Comparison of ENCODE assay signal across 16 cellular contexts in the genomic region with DNA sequence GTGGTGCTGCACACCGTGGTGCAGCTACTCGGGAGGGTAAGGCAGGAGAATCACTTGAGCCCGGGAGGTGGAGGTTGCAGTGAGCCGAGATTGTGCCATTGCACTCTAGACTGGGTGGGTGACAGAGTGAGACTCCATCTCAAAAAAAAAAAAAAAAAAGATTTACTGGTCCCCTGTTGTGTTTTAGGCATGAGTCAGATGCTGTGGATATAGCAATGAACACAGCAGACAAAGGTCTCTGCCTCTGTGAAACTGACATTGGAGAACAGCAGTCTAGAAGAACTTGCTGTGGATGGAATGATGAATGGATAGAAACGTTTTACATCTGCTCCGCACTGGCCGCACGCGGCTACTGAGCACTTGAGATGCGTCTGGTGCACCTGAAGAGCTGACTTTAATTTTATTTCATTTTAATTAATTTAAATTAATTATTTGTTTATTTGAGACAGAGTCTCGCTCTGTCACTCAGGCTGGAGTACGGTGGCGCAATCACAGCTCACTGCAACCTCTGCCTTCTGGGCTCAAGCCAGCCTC. TPM values are rescaled to one million over a fixed set of nuclear protein-coding genes. Genes with fewer than 3 reads are reported as not detected.
A peak's percentile ranks its signal among the peaks of the same experiment; 100 is the strongest.
DNase-seq lines count a peak whose midpoint lies in the region; ATAC-seq and TF ChIP-seq lines count a peak whose summit lies in the region.
"Had no signal": no experiment of that assay in that cellular context is flagged by ENCODE, and none has a peak within 500 bp of the region (broad histone marks: within the 10 kb centered on the region; RNA-seq: fewer than 3 reads in every experiment).

No MANE protein-coding gene starts in this region.

- H3K4me3 ChIP-seq in subcutaneous abdominal adipose tissue (ENCODE audit: low read depth in 1 of 5, low read length in 5 of 5) (no peak overlapping the region), H7 (ENCODE audit: insufficient read depth, low read depth, low read length) (no peak overlapping the region)
- H3K4me3 ChIP-seq: psoas muscle had no signal

- TF ChIP-seq CTCF in WTC11 (IDR thresholded peaks at IDR 0.05), result no peak

- no peaks in the 10 kb centered on the region for H3K9me3 Mint-ChIP-seq in WTC11
- H3K9me3 Mint-ChIP-seq in activated CD4-positive, alpha-beta T cell treated with anti-CD3 and anti-CD28 coated beads, Interleukin-2, amount 10 ng/mL, durations not matched to agents 7 days and 5 days, result no peaks in the 10 kb centered on the region
- H3K9me3 Mint-ChIP-seq: activated T-cell treated with anti-CD3 and anti-CD28 coated beads, Interleukin-2, amount 50 U/mL, for 72 hours had no signal

- no peaks in the 10 kb centered on the region; the same call in 1 of the 2 replicates for H3K27me3 Mint-ChIP-seq in WTC11 (ENCODE audit: low read depth)
- no peaks in the 10 kb centered on the region for H3K27me3 Mint-ChIP-seq in activated CD4-positive, alpha-beta T cell treated with anti-CD3 and anti-CD28 coated beads, Interleukin-2, amount 10 ng/mL, durations not matched to agents 7 days and 5 days

- POLR2A ChIA-PET in WTC11 (lab: Charles Lee), result interaction anchor here (1.3 kb wide), 1 partner anchor 25 kb away, joined by 4 read pairs; no protein-coding TSS in a partner anchor
- POLR2A ChIA-PET in activated CD4-positive, alpha-beta T cell treated with anti-CD3 and anti-CD28 coated beads, Interleukin-2, amount 10 ng/mL, durations not matched to agents 7 days and 5 days (lab: Charles Lee), result interaction anchor here (0.7 kb wide), 1 partner anchor 21 kb away, joined by 4 read pairs; no protein-coding TSS in a partner anchor

- H3K36me3 Mint-ChIP-seq in WTC11, result no peaks in the 10 kb centered on the region
- H3K36me3 Mint-ChIP-seq in activated CD4-positive, alpha-beta T cell treated with anti-CD3 and anti-CD28 coated beads, Interleukin-2, amount 10 ng/mL, durations not matched to agents 7 days and 5 days (ENCODE audit: low read depth), result no peaks in the 10 kb centered on the region

- peak overlapping the region; percentile 95 for H3K27ac ChIP-seq in subcutaneous abdominal adipose tissue (ENCODE audit: low read depth, low read length)

- H3K4me1 Mint-ChIP-seq in WTC11, result peaks cover 13% of the 10 kb centered on the region
- no peaks in the 10 kb centered on the region for H3K4me1 Mint-ChIP-seq in activated CD4-positive, alpha-beta T cell treated with anti-CD3 and anti-CD28 coated beads, Interleukin-2, amount 10 ng/mL, durations not matched to agents 7 days and 5 days

- H3K4me3 Mint-ChIP-seq in WTC11, result no peak overlapping the region
- H3K4me3 Mint-ChIP-seq in activated CD4-positive, alpha-beta T cell treated with anti-CD3 and anti-CD28 coated beads, Interleukin-2, amount 10 ng/mL, durations not matched to agents 7 days and 5 days, result no peak overlapping the region
- H3K4me3 Mint-ChIP-seq: activated T-cell treated with anti-CD3 and anti-CD28 coated beads, Interleukin-2, amount 50 U/mL, for 72 hours had no signal

- H3K9ac ChIP-seq in subcutaneous abdominal adipose tissue (ENCODE audit: low read length in 5 of 5), result no peak overlapping the region

- no peak overlapping the region; the same call in 1 of the 2 replicates for H3K27ac Mint-ChIP-seq in WTC11
- no peak overlapping the region for H3K27ac Mint-ChIP-seq in activated CD4-positive, alpha-beta T cell treated with anti-CD3 and anti-CD28 coated beads, Interleukin-2, amount 10 ng/mL, durations not matched to agents 7 days and 5 days
- H3K27ac Mint-ChIP-seq: activated T-cell treated with anti-CD3 and anti-CD28 coated beads, Interleukin-2, amount 50 U/mL, for 72 hours had no signal

- no peaks in the 10 kb centered on the region for H3K9me3 ChIP-seq in subcutaneous abdominal adipose tissue (ENCODE audit: control insufficient read depth in 5 of 5, low read length in 5 of 5)
- H3K9me3 ChIP-seq: psoas muscle had no signal

- H3K4me1 ChIP-seq in subcutaneous abdominal adipose tissue (ENCODE audit: control insufficient read depth in 5 of 5, insufficient read depth in 5 of 5, low read length in 5 of 5), result peaks cover 12 to 66% (median 49%) of the 10 kb centered on the region in 5 donors

- no peaks in the 10 kb centered on the region for H3K36me3 ChIP-seq in subcutaneous abdominal adipose tissue (ENCODE audit: control insufficient read depth in 5 of 5, insufficient read depth in 5 of 5, low read length in 5 of 5)
- no peaks in the 10 kb centered on the region for H3K36me3 ChIP-seq in H7 (replicated peaks; ENCODE audit: control insufficient read depth, insufficient read depth, low read length)

- ATAC-seq in WTC11 (no peak), esophagus mucosa (no peak)
- ATAC-seq: activated T-cell treated with anti-CD3 and anti-CD28 coated beads, Interleukin-2, amount 50 U/mL, for 72 hours had no signal

- H3K27me3 ChIP-seq in subcutaneous abdominal adipose tissue (ENCODE audit: control insufficient read depth in 5 of 5, insufficient read depth in 4 of 5, low read length in 5 of 5), result no peaks in the 10 kb centered on the region
- H3K27me3 ChIP-seq in H7 (ENCODE audit: control insufficient read depth, insufficient read depth, low read length), result no peaks in the 10 kb centered on the region; the same call in 1 of the 2 replicates

- DNase-seq in ELR (ENCODE audit: low read depth), result peak; percentile 68
- DNase-seq in WTC11 (ENCODE audit: low spot score), result no peak
- DNase-seq in hepatic stellate cell (ENCODE audit: low spot score), result peak; percentile 50
- DNase-seq in activated CD4-positive, alpha-beta T cell treated with anti-CD3 and anti-CD28 coated beads, Interleukin-2, amount 10 ng/mL, durations not matched to agents 7 days and 5 days, result no peak
- no peak for DNase-seq in H7
- DNase-seq in activated naive CD4-positive, alpha-beta T cell treated with Interleukin-2 at 50 U/mL for 16 hours, result no peak
- DNase-seq: activated CD4-positive, alpha-beta T cell treated with anti-CD3 and anti-CD28 coated beads for 1 hour; activated T-cell treated with anti-CD3 and anti-CD28 coated beads, Interleukin-2, amount 50 U/mL, for 72 hours; Karpas-422; NCI-H2029; NCI-H82; stimulated activated CD4-positive, alpha-beta T cell treated with anti-CD3 and anti-CD28 coated beads, Interleukin-4, amount 100 ng/mL, for 24 hours; stimulated activated naive CD4-positive, alpha-beta T cell had no signal

- CTCF ChIA-PET in WTC11 (lab: Charles Lee), result interaction anchor here (1.2 to 2.3 kb wide), 6 partner anchors 12 to 365 kb away, joined by 3 to 21 read pairs (median 8); a partner anchor contains a TSS
- CTCF ChIA-PET in activated CD4-positive, alpha-beta T cell treated with anti-CD3 and anti-CD28 coated beads, Interleukin-2, amount 10 ng/mL, durations not matched to agents 7 days and 5 days (lab: Charles Lee), result interaction anchor here (0.5 to 2.0 kb wide), 4 partner anchors 15 to 457 kb away, joined by 3 to 7 read pairs (median 4); no protein-coding TSS in a partner anchor

TF ChIP-seq in WTC11, 78 proteins besides CTCF, POLR2A, EP300 and RAD21:
- no peak for TF ChIP-seq CREM (CRISPR knock-in tag; IDR thresholded peaks at IDR 0.05)
- TF ChIP-seq, protein P1, sequence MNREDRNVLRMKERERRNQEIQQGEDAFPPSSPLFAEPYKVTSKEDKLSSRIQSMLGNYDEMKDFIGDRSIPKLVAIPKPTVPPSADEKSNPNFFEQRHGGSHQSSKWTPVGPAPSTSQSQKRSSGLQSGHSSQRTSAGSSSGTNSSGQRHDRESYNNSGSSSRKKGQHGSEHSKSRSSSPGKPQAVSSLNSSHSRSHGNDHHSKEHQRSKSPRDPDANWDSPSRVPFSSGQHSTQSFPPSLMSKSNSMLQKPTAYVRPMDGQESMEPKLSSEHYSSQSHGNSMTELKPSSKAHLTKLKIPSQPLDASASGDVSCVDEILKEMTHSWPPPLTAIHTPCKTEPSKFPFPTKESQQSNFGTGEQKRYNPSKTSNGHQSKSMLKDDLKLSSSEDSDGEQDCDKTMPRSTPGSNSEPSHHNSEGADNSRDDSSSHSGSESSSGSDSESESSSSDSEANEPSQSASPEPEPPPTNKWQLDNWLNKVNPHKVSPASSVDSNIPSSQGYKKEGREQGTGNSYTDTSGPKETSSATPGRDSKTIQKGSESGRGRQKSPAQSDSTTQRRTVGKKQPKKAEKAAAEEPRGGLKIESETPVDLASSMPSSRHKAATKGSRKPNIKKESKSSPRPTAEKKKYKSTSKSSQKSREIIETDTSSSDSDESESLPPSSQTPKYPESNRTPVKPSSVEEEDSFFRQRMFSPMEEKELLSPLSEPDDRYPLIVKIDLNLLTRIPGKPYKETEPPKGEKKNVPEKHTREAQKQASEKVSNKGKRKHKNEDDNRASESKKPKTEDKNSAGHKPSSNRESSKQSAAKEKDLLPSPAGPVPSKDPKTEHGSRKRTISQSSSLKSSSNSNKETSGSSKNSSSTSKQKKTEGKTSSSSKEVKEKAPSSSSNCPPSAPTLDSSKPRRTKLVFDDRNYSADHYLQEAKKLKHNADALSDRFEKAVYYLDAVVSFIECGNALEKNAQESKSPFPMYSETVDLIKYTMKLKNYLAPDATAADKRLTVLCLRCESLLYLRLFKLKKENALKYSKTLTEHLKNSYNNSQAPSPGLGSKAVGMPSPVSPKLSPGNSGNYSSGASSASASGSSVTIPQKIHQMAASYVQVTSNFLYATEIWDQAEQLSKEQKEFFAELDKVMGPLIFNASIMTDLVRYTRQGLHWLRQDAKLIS (CRISPR knock-in tag; IDR thresholded peaks at IDR 0.05; ENCODE audit: borderline replicate concordance), result no peak
- no peak for TF ChIP-seq ZBTB21 (CRISPR knock-in tag; IDR thresholded peaks at IDR 0.05; ENCODE audit: borderline replicate concordance)
- TF ChIP-seq HMGA2 (CRISPR knock-in tag; IDR thresholded peaks at IDR 0.05), result 0 out of 2 replicates have a peak, but pooled peaks have one; percentile 22
- no peak for TF ChIP-seq FOXP1 (CRISPR knock-in tag; IDR thresholded peaks at IDR 0.05; ENCODE audit: borderline replicate concordance)

RNA-seq across cellular contexts. Expression of a gene that starts 24.5 kb away (rescaled TPM):
- 31.4 to 44.4 TPM (median 31.7 TPM) in 3 replicates for total RNA-seq in WTC11 (2021)
- 146 TPM for total RNA-seq in esophagus mucosa
- total RNA-seq in activated CD4-positive, alpha-beta T cell treated with anti-CD3 and anti-CD28 coated beads, Interleukin-2, amount 10 ng/mL, durations not matched to agents 7 days and 5 days, result not detected
- total RNA-seq in H7 (2014; rRNA removed; shearing (Covaris generic)), result 43.3 and 63.5 TPM in 2 replicates

RNA-seq across cellular contexts. Expression of a gene that starts 32.1 kb away (rescaled TPM):
- 51.1 to 53.1 TPM (median 52.9 TPM) in 3 replicates for total RNA-seq in WTC11 (2021)
- 21.9 TPM for total RNA-seq in esophagus mucosa
- total RNA-seq in activated CD4-positive, alpha-beta T cell treated with anti-CD3 and anti-CD28 coated beads, Interleukin-2, amount 10 ng/mL, durations not matched to agents 7 days and 5 days, result 10 to 100 TPM; 10.7 to 12.1 TPM
- 16.2 and 21.0 TPM in 2 replicates for total RNA-seq in H7 (2014; rRNA removed; shearing (Covaris generic))

RNA-seq across cellular contexts. Expression of a gene that starts 56.6 kb away (rescaled TPM):
- 3.9 to 5.0 TPM (median 4.9 TPM) in 3 replicates for total RNA-seq in WTC11 (2021)
- 11.4 TPM for total RNA-seq in esophagus mucosa
- 1 to 10 TPM; 6.4 to 6.8 TPM for total RNA-seq in activated CD4-positive, alpha-beta T cell treated with anti-CD3 and anti-CD28 coated beads, Interleukin-2, amount 10 ng/mL, durations not matched to agents 7 days and 5 days
- total RNA-seq in H7 (2014; rRNA removed; shearing (Covaris generic)), result 6.4 and 9.1 TPM in 2 replicates

Comparison
In these comparisons a context has a peak if more than half of its experiments do, and no peak if none do; other contexts are left out.
1. DNase-seq: peak in ELR (single experiment) and hepatic stellate cell (single experiment); none in WTC11 (single experiment), activated CD4-positive, alpha-beta T cell treated with anti-CD3 and anti-CD28 coated beads, Interleukin-2, amount 10 ng/mL, durations not matched to agents 7 days and 5 days (single experiment), H7 (single experiment) and activated naive CD4-positive, alpha-beta T cell treated with Interleukin-2 at 50 U/mL for 16 hours (single experiment).
2. RNA of a gene that starts 24.5 kb away (total RNA-seq): 146 TPM in esophagus mucosa (single experiment), 43.3 to 63.5 TPM in H7 and 31.4 to 44.4 TPM in WTC11; not detected in activated CD4-positive, alpha-beta T cell treated with anti-CD3 and anti-CD28 coated beads, Interleukin-2, amount 10 ng/mL, durations not matched to agents 7 days and 5 days; every median in the first group is over 10 times any median in the second.